Comparison of ENCODE assay signal across 1 cellular context in the genomic region with DNA sequence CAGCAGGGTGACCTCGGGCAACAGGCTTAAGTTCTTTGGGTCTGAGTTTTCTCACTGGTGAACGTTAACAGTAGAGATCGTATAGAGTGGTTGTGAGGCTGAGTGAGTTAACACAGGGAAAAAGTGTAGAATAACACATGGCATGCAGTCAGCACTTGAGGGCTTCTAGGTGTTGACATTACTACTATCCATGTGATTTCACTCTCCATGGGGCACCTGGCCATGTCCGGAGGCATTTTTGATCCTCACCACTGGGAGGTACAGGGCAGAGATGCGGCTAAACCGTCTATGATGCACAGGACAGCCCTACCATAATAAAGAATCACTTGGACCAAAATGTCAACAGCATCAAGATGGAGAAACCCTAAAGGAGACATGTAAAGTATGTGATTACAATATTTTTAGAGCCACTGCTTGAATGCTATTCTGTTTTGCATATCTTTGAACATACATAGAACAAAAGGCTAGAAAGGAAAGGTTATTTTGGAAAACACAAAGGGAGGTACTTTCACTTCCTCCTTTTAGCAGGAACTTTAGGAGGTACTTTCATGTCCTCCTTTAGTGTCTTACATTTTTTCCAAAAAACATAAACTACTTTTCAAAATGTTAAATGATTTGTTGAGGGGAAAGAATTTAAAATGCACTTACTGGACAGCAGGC.
TF ChIP-seq lines count a peak whose summit lies in the region.

No MANE protein-coding gene starts in this region.

TF ChIP-seq in GM23338, 12 proteins besides CTCF, POLR2A, EP300 and RAD21 (continued from another document):
- TF ChIP-seq, protein P1, sequence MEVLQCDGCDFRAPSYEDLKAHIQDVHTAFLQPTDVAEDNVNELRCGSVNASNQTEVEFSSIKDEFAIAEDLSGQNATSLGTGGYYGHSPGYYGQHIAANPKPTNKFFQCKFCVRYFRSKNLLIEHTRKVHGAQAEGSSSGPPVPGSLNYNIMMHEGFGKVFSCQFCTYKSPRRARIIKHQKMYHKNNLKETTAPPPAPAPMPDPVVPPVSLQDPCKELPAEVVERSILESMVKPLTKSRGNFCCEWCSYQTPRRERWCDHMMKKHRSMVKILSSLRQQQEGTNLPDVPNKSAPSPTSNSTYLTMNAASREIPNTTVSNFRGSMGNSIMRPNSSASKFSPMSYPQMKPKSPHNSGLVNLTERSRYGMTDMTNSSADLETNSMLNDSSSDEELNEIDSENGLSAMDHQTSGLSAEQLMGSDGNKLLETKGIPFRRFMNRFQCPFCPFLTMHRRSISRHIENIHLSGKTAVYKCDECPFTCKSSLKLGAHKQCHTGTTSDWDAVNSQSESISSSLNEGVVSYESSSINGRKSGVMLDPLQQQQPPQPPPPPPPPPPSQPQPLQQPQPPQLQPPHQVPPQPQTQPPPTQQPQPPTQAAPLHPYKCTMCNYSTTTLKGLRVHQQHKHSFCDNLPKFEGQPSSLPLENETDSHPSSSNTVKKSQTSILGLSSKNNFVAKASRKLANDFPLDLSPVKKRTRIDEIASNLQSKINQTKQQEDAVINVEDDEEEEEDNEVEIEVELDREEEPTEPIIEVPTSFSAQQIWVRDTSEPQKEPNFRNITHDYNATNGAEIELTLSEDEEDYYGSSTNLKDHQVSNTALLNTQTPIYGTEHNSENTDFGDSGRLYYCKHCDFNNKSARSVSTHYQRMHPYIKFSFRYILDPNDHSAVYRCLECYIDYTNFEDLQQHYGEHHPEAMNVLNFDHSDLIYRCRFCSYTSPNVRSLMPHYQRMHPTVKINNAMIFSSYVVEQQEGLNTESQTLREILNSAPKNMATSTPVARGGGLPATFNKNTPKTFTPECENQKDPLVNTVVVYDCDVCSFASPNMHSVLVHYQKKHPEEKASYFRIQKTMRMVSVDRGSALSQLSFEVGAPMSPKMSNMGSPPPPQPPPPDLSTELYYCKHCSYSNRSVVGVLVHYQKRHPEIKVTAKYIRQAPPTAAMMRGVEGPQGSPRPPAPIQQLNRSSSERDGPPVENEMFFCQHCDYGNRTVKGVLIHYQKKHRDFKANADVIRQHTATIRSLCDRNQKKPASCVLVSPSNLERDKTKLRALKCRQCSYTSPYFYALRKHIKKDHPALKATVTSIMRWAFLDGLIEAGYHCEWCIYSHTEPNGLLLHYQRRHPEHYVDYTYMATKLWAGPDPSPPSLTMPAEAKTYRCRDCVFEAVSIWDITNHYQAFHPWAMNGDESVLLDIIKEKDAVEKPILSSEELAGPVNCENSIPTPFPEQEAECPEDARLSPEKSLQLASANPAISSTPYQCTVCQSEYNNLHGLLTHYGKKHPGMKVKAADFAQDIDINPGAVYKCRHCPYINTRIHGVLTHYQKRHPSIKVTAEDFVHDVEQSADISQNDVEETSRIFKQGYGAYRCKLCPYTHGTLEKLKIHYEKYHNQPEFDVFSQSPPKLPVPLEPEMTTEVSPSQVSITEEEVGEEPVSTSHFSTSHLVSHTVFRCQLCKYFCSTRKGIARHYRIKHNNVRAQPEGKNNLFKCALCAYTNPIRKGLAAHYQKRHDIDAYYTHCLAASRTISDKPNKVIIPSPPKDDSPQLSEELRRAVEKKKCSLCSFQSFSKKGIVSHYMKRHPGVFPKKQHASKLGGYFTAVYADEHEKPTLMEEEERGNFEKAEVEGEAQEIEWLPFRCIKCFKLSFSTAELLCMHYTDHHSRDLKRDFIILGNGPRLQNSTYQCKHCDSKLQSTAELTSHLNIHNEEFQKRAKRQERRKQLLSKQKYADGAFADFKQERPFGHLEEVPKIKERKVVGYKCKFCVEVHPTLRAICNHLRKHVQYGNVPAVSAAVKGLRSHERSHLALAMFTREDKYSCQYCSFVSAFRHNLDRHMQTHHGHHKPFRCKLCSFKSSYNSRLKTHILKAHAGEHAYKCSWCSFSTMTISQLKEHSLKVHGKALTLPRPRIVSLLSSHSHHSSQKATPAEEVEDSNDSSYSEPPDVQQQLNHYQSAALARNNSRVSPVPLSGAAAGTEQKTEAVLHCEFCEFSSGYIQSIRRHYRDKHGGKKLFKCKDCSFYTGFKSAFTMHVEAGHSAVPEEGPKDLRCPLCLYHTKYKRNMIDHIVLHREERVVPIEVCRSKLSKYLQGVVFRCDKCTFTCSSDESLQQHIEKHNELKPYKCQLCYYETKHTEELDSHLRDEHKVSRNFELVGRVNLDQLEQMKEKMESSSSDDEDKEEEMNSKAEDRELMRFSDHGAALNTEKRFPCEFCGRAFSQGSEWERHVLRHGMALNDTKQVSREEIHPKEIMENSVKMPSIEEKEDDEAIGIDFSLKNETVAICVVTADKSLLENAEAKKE (CRISPR knock-in tag; IDR thresholded peaks at IDR 0.05): no peak
- TF ChIP-seq CREB1 (CRISPR knock-in tag; IDR thresholded peaks at IDR 0.05; ENCODE audit: low read depth) (no peak), ZNF114 (CRISPR knock-in tag; IDR thresholded peaks at IDR 0.05) (no peak), STAT1 (IDR thresholded peaks at IDR 0.05; ENCODE audit: unreplicated experiment) (no peak), POLR2AphosphoS5 (IDR thresholded peaks at IDR 0.05; ENCODE audit: low read depth) (no peak), EZH2phosphoT487 (IDR thresholded peaks at IDR 0.05; ENCODE audit: unreplicated experiment) (no peak), EZH2 (IDR thresholded peaks at IDR 0.05; ENCODE audit: low read depth, unreplicated experiment) (no peak), NANOG (IDR thresholded peaks at IDR 0.05; ENCODE audit: borderline replicate concordance) (no peak), ZNF331 (CRISPR knock-in tag; IDR thresholded peaks at IDR 0.05; ENCODE audit: low read depth) (no peak)
